Comparison of ENCODE assay signal across 1 cellular context in genomic region chr2:42105330-42106256, GRCh38.
TF ChIP-seq lines count a peak whose summit lies in the region.

No MANE protein-coding gene starts in this region.

TF ChIP-seq in HepG2, 621 proteins besides CTCF, POLR2A, EP300 and RAD21 (continued from another document and continues in another):
- no peak for TF ChIP-seq ZNF275 (CRISPR knock-in tag; IDR thresholded peaks at IDR 0.05; ENCODE audit: borderline replicate concordance)
- TF ChIP-seq, protein P1, sequence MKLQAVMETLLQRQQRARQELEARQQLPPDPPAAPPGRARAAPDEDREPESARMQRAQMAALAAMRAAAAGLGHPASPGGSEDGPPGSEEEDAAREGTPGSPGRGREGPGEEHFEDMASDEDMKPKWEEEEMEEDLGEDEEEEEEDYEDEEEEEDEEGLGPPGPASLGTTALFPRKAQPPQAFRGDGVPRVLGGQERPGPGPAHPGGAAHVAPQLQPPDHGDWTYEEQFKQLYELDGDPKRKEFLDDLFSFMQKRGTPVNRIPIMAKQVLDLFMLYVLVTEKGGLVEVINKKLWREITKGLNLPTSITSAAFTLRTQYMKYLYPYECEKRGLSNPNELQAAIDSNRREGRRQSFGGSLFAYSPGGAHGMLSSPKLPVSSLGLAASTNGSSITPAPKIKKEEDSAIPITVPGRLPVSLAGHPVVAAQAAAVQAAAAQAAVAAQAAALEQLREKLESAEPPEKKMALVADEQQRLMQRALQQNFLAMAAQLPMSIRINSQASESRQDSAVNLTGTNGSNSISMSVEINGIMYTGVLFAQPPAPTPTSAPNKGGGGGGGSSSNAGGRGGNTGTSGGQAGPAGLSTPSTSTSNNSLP (IDR thresholded peaks at IDR 0.05; ENCODE audit: low read depth, low read length), result 0 out of 2 replicates have a peak, but pooled peaks have one; percentile 32
- TF ChIP-seq CREM (IDR thresholded peaks at IDR 0.05), result peak; percentile 87
- no peak for TF ChIP-seq CREM (CRISPR knock-in tag; IDR thresholded peaks at IDR 0.05)
- peak; percentile 82 for TF ChIP-seq BCL6 (CRISPR knock-in tag; IDR thresholded peaks at IDR 0.05)
- TF ChIP-seq THAP11 (CRISPR knock-in tag; IDR thresholded peaks at IDR 0.05), result peak; percentile 73
- TF ChIP-seq SP1 (IDR thresholded peaks at IDR 0.05), result no peak
- TF ChIP-seq SP1 (CRISPR knock-in tag; IDR thresholded peaks at IDR 0.05), result no peak
- TF ChIP-seq ZNF597 (CRISPR knock-in tag; IDR thresholded peaks at IDR 0.05), result no peak
- no peak for TF ChIP-seq SNAI1 (CRISPR knock-in tag; IDR thresholded peaks at IDR 0.05; ENCODE audit: borderline replicate concordance)
- no peak for TF ChIP-seq BRF2 (CRISPR knock-in tag; IDR thresholded peaks at IDR 0.05)
- peak; percentile 7 for TF ChIP-seq CBX1 (IDR thresholded peaks at IDR 0.05; ENCODE audit: low read depth)
- TF ChIP-seq SP2 (CRISPR knock-in tag; IDR thresholded peaks at IDR 0.05), result no peak
- TF ChIP-seq ZNF33A (CRISPR knock-in tag; IDR thresholded peaks at IDR 0.05; ENCODE audit: borderline replicate concordance), result no peak
- no peak for TF ChIP-seq KMT2B (CRISPR knock-in tag; IDR thresholded peaks at IDR 0.05)
- TF ChIP-seq, protein P2, sequence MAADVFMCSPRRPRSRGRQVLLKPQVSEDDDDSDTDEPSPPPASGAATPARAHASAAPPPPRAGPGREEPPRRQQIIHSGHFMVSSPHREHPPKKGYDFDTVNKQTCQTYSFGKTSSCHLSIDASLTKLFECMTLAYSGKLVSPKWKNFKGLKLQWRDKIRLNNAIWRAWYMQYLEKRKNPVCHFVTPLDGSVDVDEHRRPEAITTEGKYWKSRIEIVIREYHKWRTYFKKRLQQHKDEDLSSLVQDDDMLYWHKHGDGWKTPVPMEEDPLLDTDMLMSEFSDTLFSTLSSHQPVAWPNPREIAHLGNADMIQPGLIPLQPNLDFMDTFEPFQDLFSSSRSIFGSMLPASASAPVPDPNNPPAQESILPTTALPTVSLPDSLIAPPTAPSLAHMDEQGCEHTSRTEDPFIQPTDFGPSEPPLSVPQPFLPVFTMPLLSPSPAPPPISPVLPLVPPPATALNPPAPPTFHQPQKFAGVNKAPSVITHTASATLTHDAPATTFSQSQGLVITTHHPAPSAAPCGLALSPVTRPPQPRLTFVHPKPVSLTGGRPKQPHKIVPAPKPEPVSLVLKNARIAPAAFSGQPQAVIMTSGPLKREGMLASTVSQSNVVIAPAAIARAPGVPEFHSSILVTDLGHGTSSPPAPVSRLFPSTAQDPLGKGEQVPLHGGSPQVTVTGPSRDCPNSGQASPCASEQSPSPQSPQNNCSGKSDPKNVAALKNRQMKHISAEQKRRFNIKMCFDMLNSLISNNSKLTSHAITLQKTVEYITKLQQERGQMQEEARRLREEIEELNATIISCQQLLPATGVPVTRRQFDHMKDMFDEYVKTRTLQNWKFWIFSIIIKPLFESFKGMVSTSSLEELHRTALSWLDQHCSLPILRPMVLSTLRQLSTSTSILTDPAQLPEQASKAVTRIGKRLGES (CRISPR knock-in tag; IDR thresholded peaks at IDR 0.05; ENCODE audit: borderline replicate concordance), result no peak
- peak; percentile 42; the same call in 1 of the 2 replicates for TF ChIP-seq KMT2A (CRISPR knock-in tag; IDR thresholded peaks at IDR 0.05)
- TF ChIP-seq NFKBIZ (CRISPR knock-in tag; IDR thresholded peaks at IDR 0.05), result peak; percentile 47; the same call in 1 of the 2 replicates
- TF ChIP-seq TP53 (CRISPR knock-in tag; conservative IDR thresholded peaks at IDR 0.05), result no peak
- TF ChIP-seq, protein P3, sequence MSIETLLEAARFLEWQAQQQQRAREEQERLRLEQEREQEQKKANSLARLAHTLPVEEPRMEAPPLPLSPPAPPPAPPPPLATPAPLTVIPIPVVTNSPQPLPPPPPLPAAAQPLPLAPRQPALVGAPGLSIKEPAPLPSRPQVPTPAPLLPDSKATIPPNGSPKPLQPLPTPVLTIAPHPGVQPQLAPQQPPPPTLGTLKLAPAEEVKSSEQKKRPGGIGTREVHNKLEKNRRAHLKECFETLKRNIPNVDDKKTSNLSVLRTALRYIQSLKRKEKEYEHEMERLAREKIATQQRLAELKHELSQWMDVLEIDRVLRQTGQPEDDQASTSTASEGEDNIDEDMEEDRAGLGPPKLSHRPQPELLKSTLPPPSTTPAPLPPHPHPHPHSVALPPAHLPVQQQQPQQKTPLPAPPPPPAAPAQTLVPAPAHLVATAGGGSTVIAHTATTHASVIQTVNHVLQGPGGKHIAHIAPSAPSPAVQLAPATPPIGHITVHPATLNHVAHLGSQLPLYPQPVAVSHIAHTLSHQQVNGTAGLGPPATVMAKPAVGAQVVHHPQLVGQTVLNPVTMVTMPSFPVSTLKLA (IDR thresholded peaks at IDR 0.05), result no peak
- TF ChIP-seq THAP7 (CRISPR knock-in tag; IDR thresholded peaks at IDR 0.05), result peak; percentile 59; the same call in 1 of the 2 replicates
- peak; percentile 91; the same call in 1 of the 2 replicates for TF ChIP-seq FOXM1 (CRISPR knock-in tag; IDR thresholded peaks at IDR 0.05)
- TF ChIP-seq, protein P4, sequence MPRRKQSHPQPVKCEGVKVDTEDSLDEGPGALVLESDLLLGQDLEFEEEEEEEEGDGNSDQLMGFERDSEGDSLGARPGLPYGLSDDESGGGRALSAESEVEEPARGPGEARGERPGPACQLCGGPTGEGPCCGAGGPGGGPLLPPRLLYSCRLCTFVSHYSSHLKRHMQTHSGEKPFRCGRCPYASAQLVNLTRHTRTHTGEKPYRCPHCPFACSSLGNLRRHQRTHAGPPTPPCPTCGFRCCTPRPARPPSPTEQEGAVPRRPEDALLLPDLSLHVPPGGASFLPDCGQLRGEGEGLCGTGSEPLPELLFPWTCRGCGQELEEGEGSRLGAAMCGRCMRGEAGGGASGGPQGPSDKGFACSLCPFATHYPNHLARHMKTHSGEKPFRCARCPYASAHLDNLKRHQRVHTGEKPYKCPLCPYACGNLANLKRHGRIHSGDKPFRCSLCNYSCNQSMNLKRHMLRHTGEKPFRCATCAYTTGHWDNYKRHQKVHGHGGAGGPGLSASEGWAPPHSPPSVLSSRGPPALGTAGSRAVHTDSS (CRISPR knock-in tag; conservative IDR thresholded peaks at IDR 0.05), result no peak
- TF ChIP-seq PLRG1 (conservative IDR thresholded peaks at IDR 0.05), result no peak
- TF ChIP-seq FOSL2 (CRISPR knock-in tag; IDR thresholded peaks at IDR 0.05), result peak; percentile 72
- TF ChIP-seq CHCHD3 (CRISPR knock-in tag; IDR thresholded peaks at IDR 0.05), result no peak
- TF ChIP-seq ZNF775 (CRISPR knock-in tag; IDR thresholded peaks at IDR 0.05; ENCODE audit: borderline replicate concordance), result no peak; the same call in 1 of the 2 replicates
- TF ChIP-seq TBP (CRISPR knock-in tag; IDR thresholded peaks at IDR 0.05), result no peak
- no peak for TF ChIP-seq CBX2 (IDR thresholded peaks at IDR 0.05; ENCODE audit: low read depth, low read length)
- TF ChIP-seq CBX2 (CRISPR knock-in tag; IDR thresholded peaks at IDR 0.05; ENCODE audit: low read depth), result no peak
- no peak for TF ChIP-seq NKX3-1 (CRISPR knock-in tag; IDR thresholded peaks at IDR 0.05)
- TF ChIP-seq ZKSCAN1 (IDR thresholded peaks at IDR 0.05; ENCODE audit: low read length), result no peak
- peak; percentile 93 for TF ChIP-seq TCF7 (IDR thresholded peaks at IDR 0.05; ENCODE audit: low read depth)
- TF ChIP-seq, protein P5, sequence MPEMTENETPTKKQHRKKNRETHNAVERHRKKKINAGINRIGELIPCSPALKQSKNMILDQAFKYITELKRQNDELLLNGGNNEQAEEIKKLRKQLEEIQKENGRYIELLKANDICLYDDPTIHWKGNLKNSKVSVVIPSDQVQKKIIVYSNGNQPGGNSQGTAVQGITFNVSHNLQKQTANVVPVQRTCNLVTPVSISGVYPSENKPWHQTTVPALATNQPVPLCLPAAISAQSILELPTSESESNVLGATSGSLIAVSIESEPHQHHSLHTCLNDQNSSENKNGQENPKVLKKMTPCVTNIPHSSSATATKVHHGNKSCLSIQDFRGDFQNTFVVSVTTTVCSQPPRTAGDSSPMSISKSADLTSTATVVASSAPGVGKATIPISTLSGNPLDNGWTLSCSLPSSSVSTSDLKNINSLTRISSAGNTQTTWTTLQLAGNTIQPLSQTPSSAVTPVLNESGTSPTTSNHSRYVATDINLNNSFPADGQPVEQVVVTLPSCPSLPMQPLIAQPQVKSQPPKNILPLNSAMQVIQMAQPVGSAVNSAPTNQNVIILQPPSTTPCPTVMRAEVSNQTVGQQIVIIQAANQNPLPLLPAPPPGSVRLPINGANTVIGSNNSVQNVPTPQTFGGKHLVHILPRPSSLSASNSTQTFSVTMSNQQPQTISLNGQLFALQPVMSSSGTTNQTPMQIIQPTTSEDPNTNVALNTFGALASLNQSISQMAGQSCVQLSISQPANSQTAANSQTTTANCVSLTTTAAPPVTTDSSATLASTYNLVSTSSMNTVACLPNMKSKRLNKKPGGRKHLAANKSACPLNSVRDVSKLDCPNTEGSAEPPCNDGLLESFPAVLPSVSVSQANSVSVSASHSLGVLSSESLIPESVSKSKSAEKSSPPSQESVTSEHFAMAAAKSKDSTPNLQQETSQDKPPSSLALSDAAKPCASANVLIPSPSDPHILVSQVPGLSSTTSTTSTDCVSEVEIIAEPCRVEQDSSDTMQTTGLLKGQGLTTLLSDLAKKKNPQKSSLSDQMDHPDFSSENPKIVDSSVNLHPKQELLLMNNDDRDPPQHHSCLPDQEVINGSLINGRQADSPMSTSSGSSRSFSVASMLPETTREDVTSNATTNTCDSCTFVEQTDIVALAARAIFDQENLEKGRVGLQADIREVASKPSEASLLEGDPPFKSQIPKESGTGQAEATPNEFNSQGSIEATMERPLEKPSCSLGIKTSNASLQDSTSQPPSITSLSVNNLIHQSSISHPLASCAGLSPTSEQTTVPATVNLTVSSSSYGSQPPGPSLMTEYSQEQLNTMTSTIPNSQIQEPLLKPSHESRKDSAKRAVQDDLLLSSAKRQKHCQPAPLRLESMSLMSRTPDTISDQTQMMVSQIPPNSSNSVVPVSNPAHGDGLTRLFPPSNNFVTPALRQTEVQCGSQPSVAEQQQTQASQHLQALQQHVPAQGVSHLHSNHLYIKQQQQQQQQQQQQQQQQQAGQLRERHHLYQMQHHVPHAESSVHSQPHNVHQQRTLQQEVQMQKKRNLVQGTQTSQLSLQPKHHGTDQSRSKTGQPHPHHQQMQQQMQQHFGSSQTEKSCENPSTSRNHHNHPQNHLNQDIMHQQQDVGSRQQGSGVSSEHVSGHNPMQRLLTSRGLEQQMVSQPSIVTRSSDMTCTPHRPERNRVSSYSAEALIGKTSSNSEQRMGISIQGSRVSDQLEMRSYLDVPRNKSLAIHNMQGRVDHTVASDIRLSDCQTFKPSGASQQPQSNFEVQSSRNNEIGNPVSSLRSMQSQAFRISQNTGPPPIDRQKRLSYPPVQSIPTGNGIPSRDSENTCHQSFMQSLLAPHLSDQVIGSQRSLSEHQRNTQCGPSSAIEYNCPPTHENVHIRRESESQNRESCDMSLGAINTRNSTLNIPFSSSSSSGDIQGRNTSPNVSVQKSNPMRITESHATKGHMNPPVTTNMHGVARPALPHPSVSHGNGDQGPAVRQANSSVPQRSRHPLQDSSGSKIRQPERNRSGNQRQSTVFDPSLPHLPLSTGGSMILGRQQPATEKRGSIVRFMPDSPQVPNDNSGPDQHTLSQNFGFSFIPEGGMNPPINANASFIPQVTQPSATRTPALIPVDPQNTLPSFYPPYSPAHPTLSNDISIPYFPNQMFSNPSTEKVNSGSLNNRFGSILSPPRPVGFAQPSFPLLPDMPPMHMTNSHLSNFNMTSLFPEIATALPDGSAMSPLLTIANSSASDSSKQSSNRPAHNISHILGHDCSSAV (CRISPR knock-in tag; IDR thresholded peaks at IDR 0.05; ENCODE audit: borderline replicate concordance), result no peak
